Comparison of ENCODE assay signal across 8 cellular contexts in genomic region chr5:16639206-16639605, GRCh38.
"Had no signal": no experiment of that assay in that cellular context is flagged by ENCODE, and none has a peak within 500 bp of the region (broad histone marks: within the 10 kb centered on the region; RNA-seq: fewer than 3 reads in every experiment).

No MANE protein-coding gene starts in this region.

- ATAC-seq: GM23338 had no signal

- FAIRE-seq: H1, H54, HTR-8/SVneo had no signal

- H3K4me3 Mint-ChIP-seq: GM23338, H9 had no signal

- H3K4me1 Mint-ChIP-seq: GM23338 had no signal

- DNase-seq: H9, HCEC 1CT, KBM-7 had no signal

- H3K9ac ChIP-seq: KMS-11 had no signal

- H3K27ac ChIP-seq: KMS-11 had no signal

- H3K4me2 ChIP-seq: GM23338, KMS-11 had no signal

- H2AFZ ChIP-seq: GM23338 had no signal

- H3K27ac Mint-ChIP-seq: GM23338, H9 had no signal

- H3K4me3 ChIP-seq: GM23338 had no signal
